18 cellular contexts compared by ENCODE assay signal in genomic region chr5:32405502-32405901, GRCh38.
"Had no signal": no experiment of that assay in that cellular context is flagged by ENCODE, and none has a peak within 500 bp of the region (broad histone marks: within the 10 kb centered on the region; RNA-seq: fewer than 3 reads in every experiment).

No MANE protein-coding gene starts in this region.

- H3K27me3 Mint-ChIP-seq: naive thymus-derived CD4-positive, alpha-beta T cell had no signal

- FAIRE-seq: astrocyte had no signal

- H3K9me3 Mint-ChIP-seq: naive thymus-derived CD4-positive, alpha-beta T cell had no signal

- DNase-seq: activated CD4-positive, CD25-positive, alpha-beta regulatory T cell; activated naive CD4-positive, alpha-beta T cell; adrenal gland; dermis blood vessel endothelial cell; effector memory CD4-positive, alpha-beta T cell; esophagus squamous epithelium; heart right ventricle; kidney glomerular epithelial cell; mesenchymal stem cell; naive thymus-derived CD4-positive, alpha-beta T cell; psoas muscle; right cardiac atrium; stimulated activated CD4-positive, alpha-beta T cell treated with anti-CD3 and anti-CD28 coated beads, Interleukin-2, amount 100 ng/mL, for 24 hours; stimulated activated naive CD8-positive, alpha-beta T cell treated with anti-CD3 and anti-CD28 coated beads, Interleukin-15, Interleukin-2, amounts not matched to agents 100 U/mL and 50 U/mL, for 24 hours; substantia nigra; transverse colon; uterus had no signal

- H3K4me3 Mint-ChIP-seq: naive thymus-derived CD4-positive, alpha-beta T cell had no signal
